ENCODE assay signal across 15 cellular contexts in genomic region chrX:139202742-139203410, GRCh38.
DNase-seq lines count a peak whose midpoint lies in the region; ATAC-seq and TF ChIP-seq lines count a peak whose summit lies in the region.
"Had no signal": no experiment of that assay in that cellular context is flagged by ENCODE, and none has a peak within 500 bp of the region (broad histone marks: within the 10 kb centered on the region; RNA-seq: fewer than 3 reads in every experiment).

No MANE protein-coding gene starts in this region.

- no peak for DNase-seq in activated naive CD4-positive, alpha-beta T cell treated with Interleukin-2 at 50 U/mL for 16 hours
- DNase-seq in effector memory CD8-positive, alpha-beta T cell: no peak
- peak in 1 of 2 experiments; percentile 41 for DNase-seq in mesothelial cell of epicardium (ENCODE audit: low spot score in 2 of 2, unreplicated experiment in 2 of 2)
- no peak for DNase-seq in tibial nerve (ENCODE audit: low spot score in 2 of 2)
- no peak for DNase-seq in GM10248 (ENCODE audit: extremely low spot score)
- DNase-seq in stimulated activated CD4-positive, alpha-beta T cell treated with anti-CD3 and anti-CD28 coated beads, Interleukin-2, amount 100 ng/mL, for 48 hours: no peak
- DNase-seq: activated CD4-positive, CD25-positive, alpha-beta regulatory T cell treated with anti-CD3 and anti-CD28 coated beads, Interleukin-2, amount 50 U/mL, for 72 hours; activated T-cell treated with anti-CD3 and anti-CD28 coated beads for 4 hours; NCI-H1105 treated with DMSO at 0.1 percent for 48 hours; NCI-H446; Peyer's patch; sigmoid colon had no signal

- H3K4me1 ChIP-seq in tibial nerve: peaks cover 0 to 9% (median 0%) of the 10 kb centered on the region in 4 donors
- H3K4me1 ChIP-seq: A549, Peyer's patch had no signal

- H3K27ac ChIP-seq in tibial nerve: peak overlapping the region in 1 of 4 donors; percentile 83
- H3K27ac ChIP-seq: A549 had no signal

- WGBS in tibial nerve, 2 donors: 33 to 39% methylated on average over 7 to 32 of the region's 34 CpGs

- peaks cover 3% of the 10 kb centered on the region for H3K4me1 Mint-ChIP-seq in activated naive CD4-positive, alpha-beta T cell treated with anti-CD3 and anti-CD28 coated beads, Interleukin-2, amount 50 U/mL, for 24 hours
- H3K4me1 Mint-ChIP-seq in effector memory CD8-positive, alpha-beta T cell (ENCODE audit: low read depth in 2 of 2): peaks cover 0 to 2% of the 10 kb centered on the region in 2 donors
- H3K4me1 Mint-ChIP-seq in mesothelial cell of epicardium: peaks cover 17% of the 10 kb centered on the region

- H3K4me3 Mint-ChIP-seq in activated naive CD4-positive, alpha-beta T cell treated with anti-CD3 and anti-CD28 coated beads, Interleukin-2, amount 50 U/mL, for 24 hours: peak overlapping the region; percentile 47
- peak overlapping the region; percentile 44 to 47 for H3K4me3 Mint-ChIP-seq in effector memory CD8-positive, alpha-beta T cell
- peak overlapping the region; percentile 48 for H3K4me3 Mint-ChIP-seq in mesothelial cell of epicardium

- no peak for ATAC-seq in effector memory CD8-positive, alpha-beta T cell (replicated peaks)
- no peak for ATAC-seq in GM18498 (IDR thresholded peaks at IDR 0.05; ENCODE audit: unreplicated experiment)

- H3K27me3 Mint-ChIP-seq in activated naive CD4-positive, alpha-beta T cell treated with anti-CD3 and anti-CD28 coated beads, Interleukin-2, amount 50 U/mL, for 24 hours: peaks cover 17% of the 10 kb centered on the region
- H3K27me3 Mint-ChIP-seq in effector memory CD8-positive, alpha-beta T cell: peaks cover 17 to 39% of the 10 kb centered on the region in 2 donors
- peaks cover 97% of the 10 kb centered on the region for H3K27me3 Mint-ChIP-seq in mesothelial cell of epicardium (ENCODE audit: low read depth)

- no peak for TF ChIP-seq POLR2A in tibial nerve (IDR thresholded peaks at IDR 0.05)

- no peaks in the 10 kb centered on the region for H3K36me3 ChIP-seq in tibial nerve
- H3K36me3 ChIP-seq: Peyer's patch, sigmoid colon had no signal

- TF ChIP-seq CTCF in mesothelial cell of epicardium (IDR thresholded peaks at IDR 0.05; ENCODE audit: unreplicated experiment): no peak
- no peak for TF ChIP-seq CTCF in tibial nerve (IDR thresholded peaks at IDR 0.05)
- TF ChIP-seq CTCF in GM10248 (IDR thresholded peaks at IDR 0.05; ENCODE audit: control extremely low read depth, extremely low read depth, low read depth, missing control alignments): no peak

- CTCF ChIA-PET in GM10248 (lab: Yijun Ruan, JAX): no interaction called here

- no peak overlapping the region for H3K27ac Mint-ChIP-seq in activated naive CD4-positive, alpha-beta T cell treated with anti-CD3 and anti-CD28 coated beads, Interleukin-2, amount 50 U/mL, for 24 hours
- H3K27ac Mint-ChIP-seq in effector memory CD8-positive, alpha-beta T cell: no peak overlapping the region
- no peak overlapping the region for H3K27ac Mint-ChIP-seq in mesothelial cell of epicardium

- peaks cover 0 to 10% of the 10 kb centered on the region in 2 donors for H3K27me3 ChIP-seq in tibial nerve
- H3K27me3 ChIP-seq: Peyer's patch had no signal

- POLR2A ChIA-PET in GM10248 (lab: Yijun Ruan, JAX): no interaction called here

- no peaks in the 10 kb centered on the region for H3K9me3 ChIP-seq in tibial nerve
- H3K9me3 ChIP-seq: A549, Peyer's patch, sigmoid colon had no signal

- H3K9me3 Mint-ChIP-seq in activated naive CD4-positive, alpha-beta T cell treated with anti-CD3 and anti-CD28 coated beads, Interleukin-2, amount 50 U/mL, for 24 hours: no peaks in the 10 kb centered on the region
- no peaks in the 10 kb centered on the region for H3K9me3 Mint-ChIP-seq in effector memory CD8-positive, alpha-beta T cell
- no peaks in the 10 kb centered on the region for H3K9me3 Mint-ChIP-seq in mesothelial cell of epicardium

- no peaks in the 10 kb centered on the region for H3K36me3 Mint-ChIP-seq in activated naive CD4-positive, alpha-beta T cell treated with anti-CD3 and anti-CD28 coated beads, Interleukin-2, amount 50 U/mL, for 24 hours
- H3K36me3 Mint-ChIP-seq in effector memory CD8-positive, alpha-beta T cell (ENCODE audit: insufficient read depth): no peaks in the 10 kb centered on the region
- H3K36me3 Mint-ChIP-seq in mesothelial cell of epicardium: no peaks in the 10 kb centered on the region

- H3K4me3 ChIP-seq in tibial nerve: peak overlapping the region in 3 of 4 donors; percentile 7 to 55 (median 46)

- TF ChIP-seq EP300 in tibial nerve (IDR thresholded peaks at IDR 0.05): no peak
